In genomic region chr17:29291163-29291752, GRCh38 we compare ENCODE assay signal across 1 cellular context.
TF ChIP-seq lines count a peak whose summit lies in the region.

No MANE protein-coding gene starts in this region.

TF ChIP-seq in HEK293, 187 proteins besides CTCF, POLR2A, EP300 and RAD21 (continued from another document and continues in another):
- TF ChIP-seq ZNF518A (tag by site-specific recombination; conservative IDR thresholded peaks at IDR 0.05; ENCODE audit: low read depth) = no peak
- TF ChIP-seq ZNF2 (tag by site-specific recombination; IDR thresholded peaks at IDR 0.05) = peak; percentile 52; the same call in 1 of the 2 replicates
- no peak for TF ChIP-seq HOXC10 (CRISPR knock-in tag; IDR thresholded peaks at IDR 0.05)
- TF ChIP-seq ZNF549 (tag by site-specific recombination; IDR thresholded peaks at IDR 0.05) = no peak
- TF ChIP-seq ZNF501 (tag by site-specific recombination; IDR thresholded peaks at IDR 0.05) = no peak
- no peak for TF ChIP-seq ZNF548 (tag by site-specific recombination; IDR thresholded peaks at IDR 0.05)
- no peak for TF ChIP-seq ZNF580 (tag by site-specific recombination; IDR thresholded peaks at IDR 0.05)
- no peak for TF ChIP-seq BCL11A (tag by site-specific recombination; IDR thresholded peaks at IDR 0.05; ENCODE audit: low read depth)
- TF ChIP-seq ZNF184 (tag by site-specific recombination; IDR thresholded peaks at IDR 0.05) = 0 out of 2 replicates have a peak, but pooled peaks have one; percentile 37
- TF ChIP-seq ZNF132 (tag by site-specific recombination; IDR thresholded peaks at IDR 0.05; ENCODE audit: borderline replicate concordance) = no peak
- TF ChIP-seq KLF16 (tag by site-specific recombination; IDR thresholded peaks at IDR 0.05) = no peak
- TF ChIP-seq GLIS1 (tag by site-specific recombination; IDR thresholded peaks at IDR 0.05) = no peak
- peak; percentile 31; the same call in 1 of the 2 replicates for TF ChIP-seq ZNF600 (tag by site-specific recombination; IDR thresholded peaks at IDR 0.05)
- no peak for TF ChIP-seq ZNF391 (tag by site-specific recombination; IDR thresholded peaks at IDR 0.05; ENCODE audit: borderline replicate concordance, low read depth)
- TF ChIP-seq ZNF280D (tag by site-specific recombination; IDR thresholded peaks at IDR 0.05) = no peak
- no peak for TF ChIP-seq SP2 (tag by site-specific recombination; IDR thresholded peaks at IDR 0.05)
- TF ChIP-seq PRDM6 (tag by site-specific recombination; IDR thresholded peaks at IDR 0.05) = no peak
- peak; percentile 9; the same call in 1 of the 2 replicates for TF ChIP-seq PRDM10 (tag by site-specific recombination; IDR thresholded peaks at IDR 0.05)
- no peak for TF ChIP-seq ZNF37A (tag by site-specific recombination; IDR thresholded peaks at IDR 0.05)
- peak; percentile 88 for TF ChIP-seq ZBTB17 (tag by site-specific recombination; IDR thresholded peaks at IDR 0.05)
- TF ChIP-seq ZNF214 (tag by site-specific recombination; IDR thresholded peaks at IDR 0.05; ENCODE audit: borderline replicate concordance) = no peak
- TF ChIP-seq ZSCAN18 (tag by site-specific recombination; IDR thresholded peaks at IDR 0.05) = no peak
- TF ChIP-seq KLF10 (tag by site-specific recombination; IDR thresholded peaks at IDR 0.05) = no peak
- no peak for TF ChIP-seq ZNF585B (tag by site-specific recombination; IDR thresholded peaks at IDR 0.05)
- TF ChIP-seq ZBTB11 (tag by site-specific recombination; conservative IDR thresholded peaks at IDR 0.05; ENCODE audit: low read depth) = no peak
- no peak for TF ChIP-seq ZNF350 (tag by site-specific recombination; IDR thresholded peaks at IDR 0.05)
- TF ChIP-seq RBAK (tag by site-specific recombination; IDR thresholded peaks at IDR 0.05) = no peak
- no peak for TF ChIP-seq ZSCAN23 (tag by site-specific recombination; IDR thresholded peaks at IDR 0.05)
- no peak for TF ChIP-seq ZBTB6 (tag by site-specific recombination; IDR thresholded peaks at IDR 0.05)
- TF ChIP-seq ZNF623 (tag by site-specific recombination; IDR thresholded peaks at IDR 0.05) = no peak
- no peak for TF ChIP-seq ZNF335 (tag by site-specific recombination; conservative IDR thresholded peaks at IDR 0.05)
- no peak for TF ChIP-seq ELK4 (IDR thresholded peaks at IDR 0.05; ENCODE audit: borderline replicate concordance, low read depth, low read length)
- no peak for TF ChIP-seq ZNF157 (tag by site-specific recombination; IDR thresholded peaks at IDR 0.05)
- TF ChIP-seq ZNF19 (tag by site-specific recombination; IDR thresholded peaks at IDR 0.05; ENCODE audit: low read depth) = no peak
- no peak for TF ChIP-seq ZNF221 (tag by site-specific recombination; IDR thresholded peaks at IDR 0.05; ENCODE audit: borderline replicate concordance)
- TF ChIP-seq ZNF654 (tag by site-specific recombination; IDR thresholded peaks at IDR 0.05; ENCODE audit: low read depth) = peak; percentile 78
